ENCODE assay signal across 8 cellular contexts in the genomic region with DNA sequence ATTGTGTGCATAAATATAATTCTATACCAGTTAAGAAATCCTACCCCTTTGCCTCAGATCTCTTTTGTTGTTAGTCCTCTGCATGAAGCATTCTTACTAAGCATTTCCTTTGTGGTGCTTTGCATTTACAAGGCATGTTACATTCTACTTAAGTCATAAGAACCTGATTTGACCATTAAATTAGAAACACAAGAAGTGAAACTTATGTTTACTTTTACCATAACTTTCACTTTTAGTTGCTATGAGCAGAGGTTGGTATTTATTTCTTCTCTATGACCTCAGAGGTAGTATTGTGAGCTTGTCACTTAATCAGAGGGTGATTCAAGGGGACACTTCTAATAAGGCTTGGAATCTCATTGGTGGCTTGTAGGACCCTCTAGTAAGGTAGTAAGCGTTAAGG. TPM values are rescaled to one million over a fixed set of nuclear protein-coding genes. Genes with fewer than 3 reads are reported as not detected.
DNase-seq lines count a peak whose midpoint lies in the region; ATAC-seq and TF ChIP-seq lines count a peak whose summit lies in the region.

No MANE protein-coding gene starts in this region.

- no peaks in the 10 kb centered on the region for H3K9me3 Mint-ChIP-seq in Caco-2 (ENCODE audit: unreplicated experiment)

- H3K27ac Mint-ChIP-seq in Caco-2 (ENCODE audit: unreplicated experiment) = no peak overlapping the region

- no peaks in the 10 kb centered on the region for H3K36me3 Mint-ChIP-seq in Caco-2 (ENCODE audit: insufficient read depth, unreplicated experiment)

- peak overlapping the region; percentile 91 for H3K4me2 ChIP-seq in DOHH2 (ENCODE audit: low read length)

- DNase-seq in GM20000 (ENCODE audit: low spot score) = peak; percentile 82
- DNase-seq in brain microvascular endothelial cell = no peak
- no peak for DNase-seq in Caco-2
- DNase-seq in uterus = no peak
- DNase-seq in foreskin melanocyte = no peak

- CTCF ChIA-PET in Caco-2 (lab: Charles Lee) = no interaction called here

- H3K27me3 Mint-ChIP-seq in Caco-2 (ENCODE audit: insufficient read depth, unreplicated experiment) = no peaks in the 10 kb centered on the region

- TF ChIP-seq CTCF in DOHH2 (IDR thresholded peaks at IDR 0.05; ENCODE audit: low read depth, low read length, poor library complexity, severe bottlenecking) = no peak
- TF ChIP-seq CTCF in GM20000 (IDR thresholded peaks at IDR 0.05; ENCODE audit: extremely low read depth, missing control alignments) = no peak
- TF ChIP-seq CTCF in brain microvascular endothelial cell (IDR thresholded peaks at IDR 0.05; ENCODE audit: low read depth, low read length, missing control alignments) = no peak
- TF ChIP-seq CTCF in Caco-2 (IDR thresholded peaks at IDR 0.05; ENCODE audit: insufficient read depth in 1 of 2, low read depth in 1 of 2, low read length in 1 of 2, severe bottlenecking in 1 of 2, unreplicated experiment in 1 of 2) = no peak
- TF ChIP-seq CTCF in uterus (IDR thresholded peaks at IDR 0.05) = no peak

- H3K4me3 Mint-ChIP-seq in Caco-2 (ENCODE audit: unreplicated experiment) = no peak overlapping the region

- H3K4me1 ChIP-seq in DOHH2 (ENCODE audit: control insufficient read depth, low read length) = peaks cover 97% of the 10 kb centered on the region
- peaks cover 29% of the 10 kb centered on the region for H3K4me1 ChIP-seq in stomach smooth muscle (ENCODE audit: control insufficient read depth, insufficient read depth, low read length)
- peaks cover 18% of the 10 kb centered on the region for H3K4me1 ChIP-seq in Caco-2
- H3K4me1 ChIP-seq in uterus = peaks cover 0 to 4% of the 10 kb centered on the region in 2 donors

- TF ChIP-seq POLR2A in uterus (IDR thresholded peaks at IDR 0.05) = no peak

- peak overlapping the region; percentile 91 for H3K27ac ChIP-seq in DOHH2 (ENCODE audit: low read depth, low read length)
- peak overlapping the region; percentile 8 for H3K27ac ChIP-seq in brain microvascular endothelial cell
- peak overlapping the region; percentile 50 for H3K27ac ChIP-seq in stomach smooth muscle (ENCODE audit: low read length)
- H3K27ac ChIP-seq in uterus = no peak overlapping the region

- H4K20me1 ChIP-seq in DOHH2 (ENCODE audit: control insufficient read depth, insufficient read depth, low read depth, low read length) = no peaks in the 10 kb centered on the region

- H3K4me3 ChIP-seq in DOHH2 (ENCODE audit: low read length) (peak overlapping the region; percentile 95), brain microvascular endothelial cell (ENCODE audit: low read depth, low read length) (no peak overlapping the region), stomach smooth muscle (ENCODE audit: low read length in 2 of 2) (peak overlapping the region in 1 of 2 donors; percentile 1), Caco-2 (ENCODE audit: low read depth, low read length) (no peak overlapping the region), uterus (no peak overlapping the region)

- no TSS peak for BruUV-seq in Caco-2 (replicated peaks; lab: Mats Ljungman, UMichigan)

- intact Hi-C loops in Caco-2 (cut with micrococcal nuclease; ENCODE audit: unreplicated experiment) = no loop called here
- intact Hi-C loops in uterus (cut with DNase I; ENCODE audit: low total_unique reads) = no loop called here

- H3K27me3 ChIP-seq in DOHH2 (ENCODE audit: control insufficient read depth, low read length) (no peaks in the 10 kb centered on the region), brain microvascular endothelial cell (replicated peaks) (no peaks in the 10 kb centered on the region), stomach smooth muscle (ENCODE audit: control insufficient read depth in 1 of 2, insufficient read depth in 2 of 2, low read length in 2 of 2) (no peaks in the 10 kb centered on the region), Caco-2 (replicated peaks; ENCODE audit: control insufficient read depth, insufficient read depth, low read length) (no peaks in the 10 kb centered on the region), uterus (no peaks in the 10 kb centered on the region)

- peaks cover 38% of the 10 kb centered on the region for H3F3A ChIP-seq in DOHH2 (ENCODE audit: control insufficient read depth, insufficient read depth)

- H3K4me1 Mint-ChIP-seq in Caco-2 (ENCODE audit: low read depth, unreplicated experiment) = peaks cover 31% of the 10 kb centered on the region

- POLR2A ChIA-PET in Caco-2 (lab: Charles Lee) = no interaction called here

- H3K9me3 ChIP-seq in DOHH2 (ENCODE audit: control insufficient read depth, insufficient read depth, low read length) (no peaks in the 10 kb centered on the region), stomach smooth muscle (ENCODE audit: control insufficient read depth in 2 of 2, low read length in 2 of 2) (no peaks in the 10 kb centered on the region), Caco-2 (no peaks in the 10 kb centered on the region), uterus (no peaks in the 10 kb centered on the region)

- no peak overlapping the region for H3K9ac ChIP-seq in stomach smooth muscle (ENCODE audit: low read length in 2 of 2)

- no peaks in the 10 kb centered on the region for H3K36me3 ChIP-seq in DOHH2 (ENCODE audit: control insufficient read depth, low read length)
- H3K36me3 ChIP-seq in brain microvascular endothelial cell (replicated peaks) = no peaks in the 10 kb centered on the region
- H3K36me3 ChIP-seq in stomach smooth muscle (ENCODE audit: control insufficient read depth in 2 of 2, insufficient read depth in 2 of 2, low read length in 2 of 2) = no peaks in the 10 kb centered on the region
- no peaks in the 10 kb centered on the region for H3K36me3 ChIP-seq in Caco-2 (ENCODE audit: control insufficient read depth, insufficient read depth, low read length)
- H3K36me3 ChIP-seq in uterus = no peaks in the 10 kb centered on the region

- H3K79me2 ChIP-seq in DOHH2 (ENCODE audit: control insufficient read depth, low read length) = peaks cover 98% of the 10 kb centered on the region

- in situ Hi-C loops in brain microvascular endothelial cell (cut with HindIII; ENCODE audit: low pct_ligation_motif_present, low sequenced_read_pairs) = no loop called here

- ATAC-seq in HG03469 (IDR thresholded peaks at IDR 0.05; ENCODE audit: unreplicated experiment) = peak; percentile 90

- H3K9me2 ChIP-seq in DOHH2 (replicated peaks; ENCODE audit: control insufficient read depth, low read length) = no peaks in the 10 kb centered on the region

RNA-seq across cellular contexts. Expression of a gene that starts 9.0 kb away (rescaled TPM):
- 24.5 and 26.1 TPM in 2 replicates for total RNA-seq in Caco-2 (2022)
- total RNA-seq in uterus = 10 to 100 TPM; 12.8 to 70.1 (median 36.7) TPM

RNA-seq across cellular contexts. Expression of a gene that starts 47.1 kb away (rescaled TPM):
- 25.0 and 25.2 TPM in 2 replicates for total RNA-seq in Caco-2 (2022)
- total RNA-seq in uterus = 10 to 100 TPM in 2 of 4 donors, 1 to 10 TPM in 2; 5.9 to 43.3 (median 13.7) TPM

Comparison
In these comparisons a context has a peak if more than half of its experiments do, and no peak if none do; other contexts are left out.
1. H3K27ac ChIP-seq: peak in DOHH2 (single experiment), brain microvascular endothelial cell (single experiment) and stomach smooth muscle (single experiment); none in uterus (0 of 2).